In genomic region chr16:69616082-69616481, GRCh38 we compare ENCODE assay signal across 15 cellular contexts. TPM values are rescaled to one million over a fixed set of nuclear protein-coding genes. Genes with fewer than 3 reads are reported as not detected.
DNase-seq lines count a peak whose midpoint lies in the region; ATAC-seq and TF ChIP-seq lines count a peak whose summit lies in the region.
"Had no signal": no experiment of that assay in that cellular context is flagged by ENCODE, and none has a peak within 500 bp of the region (broad histone marks: within the 10 kb centered on the region; RNA-seq: fewer than 3 reads in every experiment).

No MANE protein-coding gene starts in this region.

- H3K4me3 ChIP-seq in Caco-2 (ENCODE audit: low read depth, low read length) (no peak overlapping the region), left ventricle myocardium inferior (no peak overlapping the region), trophoblast cell (ENCODE audit: low read depth, low read length) (no peak overlapping the region), adrenal gland (no peak overlapping the region), SJCRH30 (no peak overlapping the region)
- H3K4me3 ChIP-seq: HAP-1 had no signal

- H2BK20ac ChIP-seq in H9 (ENCODE audit: low read depth, low read length, poor library complexity, severe bottlenecking) = no peak overlapping the region

- no peak overlapping the region for H2AK5ac ChIP-seq in H9 (ENCODE audit: insufficient read length, low read length)
- H2AK5ac ChIP-seq in trophoblast cell (ENCODE audit: low read length) = no peak overlapping the region

- H3K4ac ChIP-seq in H9 (ENCODE audit: low read depth, low read length) (no peak overlapping the region), trophoblast cell (ENCODE audit: low read depth, low read length) (peak overlapping the region; percentile 15)

- DNase-seq in Caco-2 (no peak), H9 (no peak), left ventricle myocardium inferior (peak; percentile 28), trophoblast cell (no peak), adrenal gland (no peak), SJCRH30 (no peak)
- DNase-seq: BE2C, DMS153, NCI-H1436, NCI-H2081 treated with DMSO at 0.1 percent for 48 hours, NCI-H524 treated with DMSO at 0.1 percent for 48 hours, RPMI8226 had no signal

- H3K36me3 ChIP-seq in Caco-2 (ENCODE audit: control insufficient read depth, insufficient read depth, low read length) (peaks cover 7% of the 10 kb centered on the region), left ventricle myocardium inferior (no peaks in the 10 kb centered on the region), trophoblast cell (ENCODE audit: control insufficient read depth in 1 of 2, insufficient read depth in 2 of 2, low read length in 2 of 2) (peaks cover 1 to 4% of the 10 kb centered on the region in 2 experiments), adrenal gland (replicated peaks in 1 of 2) (no peaks in the 10 kb centered on the region), SJCRH30 (no peaks in the 10 kb centered on the region)
- H3K36me3 ChIP-seq: BE2C, HAP-1 had no signal

- H3K14ac ChIP-seq in H9 (ENCODE audit: insufficient read depth, low read length) = no peak overlapping the region
- H3K14ac ChIP-seq in trophoblast cell (ENCODE audit: low read length) = no peak overlapping the region

- no peak overlapping the region for H2BK15ac ChIP-seq in H9 (ENCODE audit: low read depth, low read length)

- H4K91ac ChIP-seq in H9 (ENCODE audit: insufficient read length, low read depth, low read length) (no peak overlapping the region), trophoblast cell (ENCODE audit: low read depth, low read length) (no peak overlapping the region)

- no peaks in the 10 kb centered on the region for H3K9me3 ChIP-seq in Caco-2
- no peaks in the 10 kb centered on the region for H3K9me3 ChIP-seq in H9 (ENCODE audit: control insufficient read depth, low read depth, low read length)
- H3K9me3 ChIP-seq in left ventricle myocardium inferior (replicated peaks) = no peaks in the 10 kb centered on the region
- no peaks in the 10 kb centered on the region for H3K9me3 ChIP-seq in trophoblast cell (ENCODE audit: insufficient read depth, low read depth, low read length)
- no peaks in the 10 kb centered on the region for H3K9me3 ChIP-seq in adrenal gland (replicated peaks in 1 of 3)
- H3K9me3 ChIP-seq in SJCRH30 (replicated peaks) = no peaks in the 10 kb centered on the region
- H3K9me3 ChIP-seq: BE2C, HAP-1 had no signal

- H3K18ac ChIP-seq in H9 (ENCODE audit: insufficient read length, low read depth, low read length) = no peak overlapping the region
- no peak overlapping the region for H3K18ac ChIP-seq in trophoblast cell (ENCODE audit: low read length)

- no TSS peak for BruUV-seq in Caco-2 (replicated peaks; lab: Mats Ljungman, UMichigan)

- H3K4me1 ChIP-seq in Caco-2 = peaks cover 73% of the 10 kb centered on the region
- no peaks in the 10 kb centered on the region for H3K4me1 ChIP-seq in H9 (ENCODE audit: insufficient read depth, low read length)
- H3K4me1 ChIP-seq in left ventricle myocardium inferior = peaks cover 93% of the 10 kb centered on the region
- H3K4me1 ChIP-seq in trophoblast cell (ENCODE audit: control insufficient read depth in 1 of 2, insufficient read depth in 2 of 2, low read length in 2 of 2) = peaks cover 0 to 8% of the 10 kb centered on the region in 2 experiments
- peaks cover 8 to 67% of the 10 kb centered on the region in 2 donors for H3K4me1 ChIP-seq in adrenal gland (replicated peaks in 1 of 2)
- H3K4me1 ChIP-seq in SJCRH30 = peaks cover 16% of the 10 kb centered on the region

- H3K9me3 Mint-ChIP-seq in Caco-2 (ENCODE audit: unreplicated experiment) = no peaks in the 10 kb centered on the region
- H3K9me3 Mint-ChIP-seq in H9 = no peaks in the 10 kb centered on the region
- H3K9me3 Mint-ChIP-seq: IgD-negative memory B cell had no signal

- H4K20me1 ChIP-seq in H9 (ENCODE audit: control insufficient read depth, insufficient read depth, insufficient read length) = no peaks in the 10 kb centered on the region

- H3K79me2 ChIP-seq in H9 (ENCODE audit: insufficient read depth, low read length) (no peaks in the 10 kb centered on the region; the same call in 1 of the 2 replicates), trophoblast cell (ENCODE audit: control insufficient read depth, insufficient read depth, low read length, poor library complexity) (peaks cover 2% of the 10 kb centered on the region)

- no peak for TF ChIP-seq CTCF in Caco-2 (IDR thresholded peaks at IDR 0.05; ENCODE audit: insufficient read depth in 1 of 2, low read depth in 1 of 2, low read length in 1 of 2, severe bottlenecking in 1 of 2, unreplicated experiment in 1 of 2)
- TF ChIP-seq CTCF in H9 (conservative IDR thresholded peaks at IDR 0.05) = no peak
- no peak for TF ChIP-seq CTCF in left ventricle myocardium inferior (IDR thresholded peaks at IDR 0.05; ENCODE audit: borderline replicate concordance)
- no peak for TF ChIP-seq CTCF in adrenal gland (IDR thresholded peaks at IDR 0.05)

- H3K79me1 ChIP-seq in H9 (ENCODE audit: insufficient read depth, low read depth, low read length, poor library complexity, severe bottlenecking) (no peaks in the 10 kb centered on the region), trophoblast cell (ENCODE audit: low read length) (no peaks in the 10 kb centered on the region)

- H3K27me3 Mint-ChIP-seq in Caco-2 (ENCODE audit: insufficient read depth, unreplicated experiment) (no peaks in the 10 kb centered on the region), H9 (ENCODE audit: low read depth) (no peaks in the 10 kb centered on the region)
- H3K27me3 Mint-ChIP-seq: IgD-negative memory B cell had no signal

- POLR2A ChIA-PET in Caco-2 (lab: Charles Lee) = no interaction called here

- H3K23ac ChIP-seq in H9 (ENCODE audit: insufficient read length, low read depth, low read length) = no peak overlapping the region
- H3K23ac ChIP-seq in trophoblast cell (ENCODE audit: low read length) = no peak overlapping the region

- H2BK5ac ChIP-seq in H9 (ENCODE audit: insufficient read length, low read length) = no peak overlapping the region
- H2BK5ac ChIP-seq in trophoblast cell (ENCODE audit: low read depth, low read length, poor library complexity) = no peak overlapping the region

- H3K4me2 ChIP-seq in H9 (ENCODE audit: insufficient read depth, insufficient read length, low read length) (no peak overlapping the region), trophoblast cell (ENCODE audit: low read length) (no peak overlapping the region)

- H4K8ac ChIP-seq in H9 (replicated peaks; ENCODE audit: insufficient read length, low read depth, low read length) = no peak overlapping the region
- H4K8ac ChIP-seq in trophoblast cell (ENCODE audit: low read depth, low read length) = no peak overlapping the region

- H3K4me3 Mint-ChIP-seq in Caco-2 (ENCODE audit: unreplicated experiment) = peak overlapping the region; percentile 3
- no peak overlapping the region for H3K4me3 Mint-ChIP-seq in H9
- H3K4me3 Mint-ChIP-seq: IgD-negative memory B cell had no signal

- H2BK120ac ChIP-seq in H9 (ENCODE audit: low read depth, low read length, poor library complexity, severe bottlenecking) (no peak overlapping the region), trophoblast cell (ENCODE audit: insufficient read depth, low read length, poor library complexity) (no peak overlapping the region)

- no peaks in the 10 kb centered on the region for H3K27me3 ChIP-seq in Caco-2 (replicated peaks; ENCODE audit: control insufficient read depth, insufficient read depth, low read length)
- H3K27me3 ChIP-seq in H9 (ENCODE audit: insufficient read depth, low read length) = no peaks in the 10 kb centered on the region
- H3K27me3 ChIP-seq in left ventricle myocardium inferior (ENCODE audit: low read depth) = no peaks in the 10 kb centered on the region
- no peaks in the 10 kb centered on the region for H3K27me3 ChIP-seq in trophoblast cell (ENCODE audit: insufficient read depth, low read length)
- H3K27me3 ChIP-seq in adrenal gland = no peaks in the 10 kb centered on the region
- H3K27me3 ChIP-seq in SJCRH30 = no peaks in the 10 kb centered on the region
- H3K27me3 ChIP-seq: BE2C had no signal

- H4K12ac ChIP-seq in trophoblast cell (ENCODE audit: low read depth, low read length) = no peak overlapping the region

- CTCF ChIA-PET in Caco-2 (lab: Charles Lee) = no interaction called here

- H3K4me1 Mint-ChIP-seq in Caco-2 (ENCODE audit: low read depth, unreplicated experiment) (peaks cover 62% of the 10 kb centered on the region), H9 (peaks cover 17 to 24% of the 10 kb centered on the region in 2 experiments)

- TF ChIP-seq POLR2A in adrenal gland (IDR thresholded peaks at IDR 0.05) = no peak

- no peaks in the 10 kb centered on the region for H3K23me2 ChIP-seq in H9 (ENCODE audit: insufficient read length, low read depth, low read length, poor library complexity, severe bottlenecking)

- no peak for ATAC-seq in GM19395 (IDR thresholded peaks at IDR 0.05; ENCODE audit: unreplicated experiment)

- H3K36me3 Mint-ChIP-seq in Caco-2 (ENCODE audit: insufficient read depth, unreplicated experiment) (peaks cover 35% of the 10 kb centered on the region), H9 (ENCODE audit: insufficient read depth in 1 of 3, low read depth in 3 of 3) (no peaks in the 10 kb centered on the region)

- intact Hi-C loops in Caco-2 (cut with micrococcal nuclease; ENCODE audit: unreplicated experiment) = no loop called here
- intact Hi-C loops in left ventricle myocardium inferior (cut with micrococcal nuclease) = no loop called here
- intact Hi-C loops in adrenal gland (cut with DNase I) = no loop called here

- H2BK12ac ChIP-seq in H9 (ENCODE audit: insufficient read length, low read depth, low read length) = no peak overlapping the region
- H2BK12ac ChIP-seq in trophoblast cell (ENCODE audit: low read length) = no peak overlapping the region

- H3K27ac ChIP-seq in H9 (ENCODE audit: insufficient read length, low read depth, low read length) (no peak overlapping the region), left ventricle myocardium inferior (replicated peaks) (peak overlapping the region; percentile 48), trophoblast cell (ENCODE audit: low read depth, low read length) (no peak overlapping the region), adrenal gland (peak overlapping the region in 1 of 5 donors; percentile 12), SJCRH30 (no peak overlapping the region)

- H3K9ac ChIP-seq in H9 (ENCODE audit: extremely low read depth, insufficient read length, low read length) (no peak overlapping the region), trophoblast cell (ENCODE audit: low read length) (no peak overlapping the region)

- H3K56ac ChIP-seq in H9 (ENCODE audit: insufficient read length, low read depth, low read length) = no peak overlapping the region

- no peak overlapping the region for H4K5ac ChIP-seq in H9 (ENCODE audit: insufficient read length, low read depth, low read length)

- no CpG with 5 or more reads among the region's 4 CpGs for WGBS in H9 (ENCODE audit: extremely low coverage, insufficient read length, low lambda C conversion rate)
- WGBS in trophoblast cell (ENCODE audit: extremely low coverage, insufficient coverage, insufficient read length) = no CpG with 5 or more reads among the region's 4 CpGs
- 88 to 95% (median 92%) methylated on average over 4 of the region's 4 CpGs for WGBS in adrenal gland, 4 donors

- H3K27ac Mint-ChIP-seq in Caco-2 (ENCODE audit: unreplicated experiment) (peak overlapping the region; percentile 53), H9 (peak overlapping the region in 2 of 3 experiments; percentile 5 to 10; a peak in 4 of 7 replicates)

- H2AFZ ChIP-seq in H9 (ENCODE audit: low read length) = no peak overlapping the region
- no peak overlapping the region for H2AFZ ChIP-seq in trophoblast cell (ENCODE audit: insufficient read depth, low read length, poor library complexity)

- no peak overlapping the region for H3T11ph ChIP-seq in H9 (ENCODE audit: low read length)

RNA-seq across cellular contexts. Expression of gene NFAT5, which starts 50.3 kb away (rescaled TPM):
- total RNA-seq in Caco-2 (2022) (87.6 and 89.8 TPM in 2 replicates), H9 (2021) (16.7 and 21.0 TPM in 2 replicates), left ventricle myocardium inferior (13.9 TPM), adrenal gland (10 to 100 TPM; 42.7 to 79.4 (median 57.4) TPM)
- polyA plus RNA-seq in trophoblast cell (2013) = 26.0 and 26.1 TPM in 2 replicates
- 10 to 100 TPM in 1 of 3 donors, 1 to 10 TPM in 2; 1.9 to 21.9 (median 9.6) TPM for polyA plus RNA-seq in adrenal gland
- total RNA-seq in SJCRH30 (2014; rRNA removed; shearing (Covaris generic)) = 5.6 and 5.7 TPM in 2 replicates
